Comparison of ENCODE assay signal across 27 cellular contexts in genomic region chr19:13225973-13226865, GRCh38.
A peak's percentile ranks its signal among the peaks of the same experiment; 100 is the strongest.
DNase-seq lines count a peak whose midpoint lies in the region; ATAC-seq, FAIRE-seq and TF ChIP-seq lines count a peak whose summit lies in the region.
"Had no signal": no experiment of that assay in that cellular context is flagged by ENCODE, and none has a peak within 500 bp of the region (broad histone marks: within the 10 kb centered on the region; RNA-seq: fewer than 3 reads in every experiment).

No MANE protein-coding gene starts in this region.

- H3K27me3 ChIP-seq in HepG2 (ENCODE audit: control insufficient read depth in 1 of 2, insufficient read depth in 2 of 2, low read length in 2 of 2) (peaks cover 2 to 46% of the 10 kb centered on the region in 2 experiments; a peak in 4 of 5 replicates), right lobe of liver (no peaks in the 10 kb centered on the region), endodermal cell (ENCODE audit: control insufficient read depth, insufficient read depth, low read length, poor library complexity, severe bottlenecking) (no peaks in the 10 kb centered on the region), gastrocnemius medialis (peaks cover 0 to 7% (median 7%) of the 10 kb centered on the region in 3 donors)
- H3K27me3 ChIP-seq: BLaER1 treated with 17β-estradiol and CSF1 and Interleukin-3, amounts not matched to agents 10 nM and 100 nM had no signal

- POLR2A ChIA-PET in HepG2 (lab: Yijun Ruan, JAX) = no interaction called here

- intact Hi-C loops in HepG2 (cut with micrococcal nuclease; ENCODE audit: unreplicated experiment) (no loop called here), right lobe of liver (cut with DNase I) (no loop called here), gastrocnemius medialis (cut with DNase I; ENCODE audit: low total_unique reads) (no loop called here)

- no peak for FAIRE-seq in HepG2 (lab: Jason Lieb, UNC)
- FAIRE-seq: A549, GM12891, GM18507, GM19239 had no signal

- in situ Hi-C loops in HepG2 (cut with HindIII; ENCODE audit: extremely low pct_ligation_motif_present, low pct_unique_long_range_greater_than_20kb) = no loop called here
- in situ Hi-C loops in gastrocnemius medialis (cut with MboI; ENCODE audit: low sequenced_read_pairs in 4 of 4) = no loop called here

- H3K36me3 ChIP-seq in HepG2 (replicated peaks in 1 of 2; ENCODE audit: control insufficient read depth in 1 of 2, insufficient read depth in 2 of 2, low read length in 2 of 2) (no peaks in the 10 kb centered on the region), right lobe of liver (no peaks in the 10 kb centered on the region), endodermal cell (ENCODE audit: control insufficient read depth, insufficient read depth, low read length) (no peaks in the 10 kb centered on the region), gastrocnemius medialis (no peaks in the 10 kb centered on the region)
- H3K36me3 ChIP-seq: BE2C had no signal

- H4K20me1 ChIP-seq in HepG2 (ENCODE audit: insufficient read depth, low read length) = no peaks in the 10 kb centered on the region
- H4K20me1 ChIP-seq: BLaER1 treated with 17β-estradiol and CSF1 and Interleukin-3, amounts not matched to agents 10 nM and 100 nM had no signal

- H3K9me3 Mint-ChIP-seq in endodermal cell = no peaks in the 10 kb centered on the region
- H3K9me3 Mint-ChIP-seq: CD4-positive, alpha-beta T cell; CD8-positive, alpha-beta memory T cell; GM23338; H9; HFFc6 had no signal

- no peak overlapping the region for H2AFZ ChIP-seq in HepG2 (ENCODE audit: low read length)
- H2AFZ ChIP-seq: GM23338 had no signal

- peaks cover 3% of the 10 kb centered on the region for H3K27me3 Mint-ChIP-seq in endodermal cell (ENCODE audit: insufficient read depth)

- H3K9ac ChIP-seq in HepG2 (ENCODE audit: insufficient read depth, low read depth, low read length) = no peak overlapping the region
- H3K9ac ChIP-seq in endodermal cell (ENCODE audit: extremely low read depth, low read length, poor library complexity, severe bottlenecking) = no peak overlapping the region
- H3K9ac ChIP-seq: BLaER1 treated with 17β-estradiol and CSF1 and Interleukin-3, amounts not matched to agents 10 nM and 100 nM had no signal

- H3K4me3 ChIP-seq in HepG2 (replicated peaks in 1 of 3; ENCODE audit: insufficient read depth in 1 of 3, low read depth in 2 of 3, low read length in 3 of 3) (no peak overlapping the region), right lobe of liver (no peak overlapping the region), endodermal cell (ENCODE audit: low read length) (no peak overlapping the region), gastrocnemius medialis (no peak overlapping the region)
- H3K4me3 ChIP-seq: A549; BLaER1 treated with 17β-estradiol and CSF1 and Interleukin-3, amounts not matched to agents 10 nM and 100 nM; GM23338 had no signal

- H3K27ac ChIP-seq in HepG2 (ENCODE audit: extremely low read length, insufficient read depth, low read length) (no peak overlapping the region), right lobe of liver (no peak overlapping the region), endodermal cell (ENCODE audit: low read depth, low read length) (no peak overlapping the region), gastrocnemius medialis (no peak overlapping the region)
- H3K27ac ChIP-seq: A549; BLaER1 treated with 17β-estradiol and CSF1 and Interleukin-3, amounts not matched to agents 10 nM and 100 nM had no signal

- WGBS in HepG2 (ENCODE audit: low lambda C conversion rate) = 24% methylated on average over 15 of the region's 26 CpGs
- 53% methylated on average over 8 of the region's 26 CpGs for WGBS in right lobe of liver (ENCODE audit: insufficient coverage, low coverage, low lambda C conversion rate, missing lambda C conversion rate)
- 89 to 92% methylated on average over 8 to 21 of the region's 26 CpGs for WGBS in endodermal cell (ENCODE audit: insufficient coverage in 1 of 2, insufficient read length in 1 of 2), 2 experiments

- TF ChIP-seq EP300 in HepG2 (IDR thresholded peaks at IDR 0.05; ENCODE audit: low read depth in 2 of 2, low read length in 2 of 2) = no peak
- TF ChIP-seq EP300 in HepG2 (CRISPR knock-in tag; IDR thresholded peaks at IDR 0.05; ENCODE audit: borderline replicate concordance) = no peak

- TF ChIP-seq CTCF in HepG2 (CRISPR knock-in tag; IDR thresholded peaks at IDR 0.05) = no peak
- TF ChIP-seq CTCF in right lobe of liver (IDR thresholded peaks at IDR 0.05) = no peak
- no peak for TF ChIP-seq CTCF in endodermal cell (conservative IDR thresholded peaks at IDR 0.05)
- TF ChIP-seq CTCF in gastrocnemius medialis (IDR thresholded peaks at IDR 0.05 in 4 of 5, conservative IDR thresholded peaks at IDR 0.05 in 1 of 5) = no peak

- H3K9me3 ChIP-seq in HepG2 (ENCODE audit: low read length) (no peaks in the 10 kb centered on the region), right lobe of liver (no peaks in the 10 kb centered on the region), endodermal cell (ENCODE audit: control insufficient read depth, low read length) (no peaks in the 10 kb centered on the region), gastrocnemius medialis (no peaks in the 10 kb centered on the region)
- H3K9me3 ChIP-seq: A549; BE2C; BLaER1 treated with 17β-estradiol and CSF1 and Interleukin-3, amounts not matched to agents 10 nM and 100 nM had no signal

- CTCF ChIA-PET in HepG2 (lab: Yijun Ruan, JAX; ENCODE audit: low intra/inter-chr PET ratio, low total read pairs) = no interaction called here

- no peaks in the 10 kb centered on the region for H3K4me1 Mint-ChIP-seq in endodermal cell
- H3K4me1 Mint-ChIP-seq: CD14-positive monocyte; CD8-positive, alpha-beta memory T cell had no signal

- no peak overlapping the region for H3K4me2 ChIP-seq in HepG2 (ENCODE audit: low read depth, low read length)
- H3K4me2 ChIP-seq: A549; BLaER1 treated with 17β-estradiol and CSF1 and Interleukin-3, amounts not matched to agents 10 nM and 100 nM had no signal

- H3K36me3 Mint-ChIP-seq in endodermal cell (ENCODE audit: low read depth) = no peaks in the 10 kb centered on the region
- H3K36me3 Mint-ChIP-seq: CD14-positive monocyte had no signal

- no peaks in the 10 kb centered on the region for H3K4me1 ChIP-seq in HepG2 (ENCODE audit: insufficient read depth, low read length)
- no peaks in the 10 kb centered on the region for H3K4me1 ChIP-seq in right lobe of liver
- no peaks in the 10 kb centered on the region for H3K4me1 ChIP-seq in endodermal cell (ENCODE audit: control insufficient read depth, insufficient read depth, low read length)
- no peaks in the 10 kb centered on the region for H3K4me1 ChIP-seq in gastrocnemius medialis
- H3K4me1 ChIP-seq: A549, BE2C had no signal

- TF ChIP-seq POLR2A in HepG2 (IDR thresholded peaks at IDR 0.05; ENCODE audit: insufficient read depth in 1 of 2, low read depth in 2 of 2, low read length in 2 of 2) = no peak
- TF ChIP-seq POLR2A in right lobe of liver (IDR thresholded peaks at IDR 0.05) = no peak
- no peak for TF ChIP-seq POLR2A in gastrocnemius medialis (IDR thresholded peaks at IDR 0.05)

- no peak overlapping the region for H3K27ac Mint-ChIP-seq in endodermal cell
- H3K27ac Mint-ChIP-seq: CD4-positive, alpha-beta T cell; CD8-positive, alpha-beta memory T cell; GM23338; HFFc6 had no signal

- ATAC-seq in HepG2 (peak; percentile 55), right lobe of liver (no peak), SK-N-SH treated with all-trans-retinoic acid at 6 μM for 48 hours (0 out of 3 replicates have a peak, but pooled peaks have one; percentile 30), gastrocnemius medialis (no peak), GM18520 (IDR thresholded peaks at IDR 0.05; ENCODE audit: unreplicated experiment) (no peak), GM21576 (IDR thresholded peaks at IDR 0.05; ENCODE audit: unreplicated experiment) (no peak)
- ATAC-seq: A549, HCT116 had no signal

- H3K4me3 Mint-ChIP-seq in endodermal cell = no peak overlapping the region
- H3K4me3 Mint-ChIP-seq: CD14-positive monocyte; CD4-positive, alpha-beta T cell; CD8-positive, alpha-beta memory T cell; GM23338; H9; HFFc6 had no signal

- H3K79me2 ChIP-seq in HepG2 (ENCODE audit: insufficient read depth, low read length) = no peaks in the 10 kb centered on the region

- no peak for DNase-seq in HepG2 (ENCODE audit: low spot score)
- DNase-seq in right lobe of liver = no peak
- peak; percentile 39 for DNase-seq in endodermal cell
- no peak for DNase-seq in gastrocnemius medialis
- DNase-seq in midbrain (lab: John Stamatoyannopoulos, UW) = no peak
- DNase-seq: 8988T; ACHN; AML-193; BE2C; CD4-positive, alpha-beta T cell; CD8-positive, alpha-beta memory T cell; DMS53; DMS79 treated with DMSO at 0.1 percent for 48 hours; GF-D8; H9; HFFc6 had no signal

- BruUV-seq in HepG2 (replicated peaks; lab: Mats Ljungman, UMichigan) = no TSS peak

- no peak for TF ChIP-seq RAD21 in HepG2 (CRISPR knock-in tag; IDR thresholded peaks at IDR 0.05)

TF ChIP-seq in HepG2, 621 proteins besides CTCF, POLR2A, EP300 and RAD21:
- TF ChIP-seq ZNF33A (CRISPR knock-in tag; IDR thresholded peaks at IDR 0.05; ENCODE audit: borderline replicate concordance) (no peak), ZNF121 (CRISPR knock-in tag; IDR thresholded peaks at IDR 0.05) (peak; percentile 49; the same call in 1 of the 2 replicates)

TF ChIP-seq in SK-N-SH treated with all-trans-retinoic acid at 6 μM for 48 hours, 23 proteins besides CTCF, POLR2A, EP300 and RAD21 (continues in another document):
- TF ChIP-seq POU6F1 (CRISPR knock-in tag; IDR thresholded peaks at IDR 0.05; ENCODE audit: borderline replicate concordance, low read depth) (no peak), ARNTL (CRISPR knock-in tag; IDR thresholded peaks at IDR 0.05; ENCODE audit: borderline replicate concordance, low read depth) (no peak), GLIS3 (CRISPR knock-in tag; IDR thresholded peaks at IDR 0.05) (no peak), TOX (CRISPR knock-in tag; IDR thresholded peaks at IDR 0.05; ENCODE audit: borderline replicate concordance) (no peak), ZNF8 (CRISPR knock-in tag; IDR thresholded peaks at IDR 0.05) (no peak), ZNF70 (CRISPR knock-in tag; IDR thresholded peaks at IDR 0.05) (no peak)

Comparison
In these comparisons a context has a peak if more than half of its experiments do, and no peak if none do; other contexts are left out.
1. ATAC-seq: peak in HepG2 (single experiment) and SK-N-SH treated with all-trans-retinoic acid at 6 μM for 48 hours (single experiment); none in right lobe of liver (0 of 4), gastrocnemius medialis (0 of 2), GM18520 (single experiment) and GM21576 (single experiment).